ENCODE assay signal across 13 cellular contexts in the genomic region with DNA sequence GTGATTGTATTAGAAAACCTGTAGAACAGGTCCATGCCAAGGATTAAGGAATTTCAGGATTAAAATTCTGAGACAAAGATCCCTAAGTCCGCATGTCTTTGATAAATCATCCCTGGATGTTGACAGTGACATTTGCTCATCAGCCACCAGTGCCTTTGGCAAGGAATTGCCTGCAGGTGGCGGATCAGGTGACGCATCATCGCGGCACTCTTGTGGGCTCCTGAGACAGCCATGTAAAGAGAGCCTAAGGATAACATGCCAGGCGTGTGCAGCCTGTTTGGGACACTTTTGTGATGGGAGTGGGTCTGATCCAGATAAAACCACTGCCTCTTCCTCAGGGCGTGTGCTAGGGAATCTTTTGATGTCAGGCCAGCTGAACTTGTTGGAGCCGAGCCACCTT. TPM values are rescaled to one million over a fixed set of nuclear protein-coding genes. Genes with fewer than 3 reads are reported as not detected.
DNase-seq lines count a peak whose midpoint lies in the region; ATAC-seq and TF ChIP-seq lines count a peak whose summit lies in the region.
"Had no signal": no experiment of that assay in that cellular context is flagged by ENCODE, and none has a peak within 500 bp of the region (broad histone marks: within the 10 kb centered on the region; RNA-seq: fewer than 3 reads in every experiment).

No MANE protein-coding gene starts in this region.

- peak; percentile 47 for TF ChIP-seq CTCF in VCaP (conservative IDR thresholded peaks at IDR 0.05)

- no peaks in the 10 kb centered on the region for H3K27me3 Mint-ChIP-seq in activated naive CD8-positive, alpha-beta T cell treated with anti-CD3 and anti-CD28 coated beads for 36 hours
- H3K27me3 Mint-ChIP-seq: CD4-positive, CD25-positive, alpha-beta regulatory T cell had no signal

- ATAC-seq in GM18868 (IDR thresholded peaks at IDR 0.05; ENCODE audit: unreplicated experiment), result no peak

- H3K27ac Mint-ChIP-seq in activated naive CD8-positive, alpha-beta T cell treated with anti-CD3 and anti-CD28 coated beads for 36 hours, result no peak overlapping the region
- H3K27ac Mint-ChIP-seq: CD4-positive, CD25-positive, alpha-beta regulatory T cell had no signal

- DNase-seq in NCI-H82 (lab: John Stamatoyannopoulos, UW) (peak; percentile 35), NCI-H82 treated with DMSO at 0.1 percent for 48 hours (lab: John Stamatoyannopoulos, UW; ENCODE audit: unreplicated experiment) (no peak), NCI-H510A (lab: John Stamatoyannopoulos, UW) (peak; percentile 68), Ammon's horn (ENCODE audit: low spot score) (no peak), GOT3 (lab: John Stamatoyannopoulos, UW) (no peak)
- DNase-seq in activated naive CD8-positive, alpha-beta T cell treated with anti-CD3 and anti-CD28 coated beads for 36 hours, result no peak
- DNase-seq: CD4-positive, CD25-positive, alpha-beta regulatory T cell; NCI-H226; NCI-H69; SJCRH30; T-helper 9 cell had no signal

- no peaks in the 10 kb centered on the region for H3K4me1 Mint-ChIP-seq in activated naive CD8-positive, alpha-beta T cell treated with anti-CD3 and anti-CD28 coated beads for 36 hours

- no peaks in the 10 kb centered on the region for H3K36me3 Mint-ChIP-seq in activated naive CD8-positive, alpha-beta T cell treated with anti-CD3 and anti-CD28 coated beads for 36 hours
- H3K36me3 Mint-ChIP-seq: CD4-positive, CD25-positive, alpha-beta regulatory T cell had no signal

- H3K27ac ChIP-seq in VCaP, result peak overlapping the region; percentile 14
- H3K27ac ChIP-seq: SJCRH30 had no signal

- no peaks in the 10 kb centered on the region for H3K9me3 Mint-ChIP-seq in activated naive CD8-positive, alpha-beta T cell treated with anti-CD3 and anti-CD28 coated beads for 36 hours

- H3K4me3 Mint-ChIP-seq in activated naive CD8-positive, alpha-beta T cell treated with anti-CD3 and anti-CD28 coated beads for 36 hours, result no peak overlapping the region
- H3K4me3 Mint-ChIP-seq: CD4-positive, CD25-positive, alpha-beta regulatory T cell had no signal

RNA-seq across cellular contexts. Expression of a gene that starts 40.6 kb away (rescaled TPM):
- not detected for total RNA-seq in activated naive CD8-positive, alpha-beta T cell treated with anti-CD3 and anti-CD28 coated beads for 36 hours
- total RNA-seq: CD4-positive, CD25-positive, alpha-beta regulatory T cell had no signal

Comparison
In these comparisons a context has a peak if more than half of its experiments do, and no peak if none do; other contexts are left out.
1. DNase-seq: peak in NCI-H82 (single experiment) and NCI-H510A (single experiment); none in NCI-H82 treated with DMSO at 0.1 percent for 48 hours (single experiment), activated naive CD8-positive, alpha-beta T cell treated with anti-CD3 and anti-CD28 coated beads for 36 hours (single experiment), Ammon's horn (single experiment) and GOT3 (single experiment).